In genomic region chr17:36640836-36641235, GRCh38 we compare ENCODE assay signal across 22 cellular contexts. TPM values are rescaled to one million over a fixed set of nuclear protein-coding genes. Genes with fewer than 3 reads are reported as not detected.
DNase-seq lines count a peak whose midpoint lies in the region; ATAC-seq, FAIRE-seq and TF ChIP-seq lines count a peak whose summit lies in the region.
"Had no signal": no experiment of that assay in that cellular context is flagged by ENCODE, and none has a peak within 500 bp of the region (broad histone marks: within the 10 kb centered on the region; RNA-seq: fewer than 3 reads in every experiment).

No MANE protein-coding gene starts in this region.

- DNase-seq in H1 (ENCODE audit: low read depth in 1 of 2, low spot score in 2 of 2) (no peak), mesendoderm (peak; percentile 56), trophoblast cell (no peak), NK-92 (lab: John Stamatoyannopoulos, UW; ENCODE audit: unreplicated experiment) (no peak)
- DNase-seq in activated CD8-positive, alpha-beta T cell treated with anti-CD3 and anti-CD28 coated beads, Interleukin-2, amount 10 ng/mL, durations not matched to agents 7 days and 5 days, result no peak
- DNase-seq: Caco-2; CD4-positive, CD25-positive, alpha-beta regulatory T cell; DMS 273 treated with DMSO at 0.1 percent for 48 hours; DMS79 treated with DMSO at 0.1 percent for 48 hours; HCEC 1CT; NCI-H1105; NCI-H146; NCI-H2029; NCI-H226; NCI-H510A treated with DMSO at 0.1 percent for 48 hours; NCI-H748 treated with DMSO at 0.1 percent for 48 hours; Peyer's patch; SJCRH30 had no signal

- H4K5ac ChIP-seq in H1 (ENCODE audit: insufficient read length, low read depth, low read length) (no peak overlapping the region), mesendoderm (ENCODE audit: low read length) (no peak overlapping the region)

- H2BK12ac ChIP-seq in H1 (ENCODE audit: low read depth, low read length) (no peak overlapping the region), trophoblast cell (ENCODE audit: low read length) (no peak overlapping the region)

- peaks cover 11% of the 10 kb centered on the region for H3K23me2 ChIP-seq in H1 (ENCODE audit: low read depth, low read length)

- no peak overlapping the region for H3K4me3 Mint-ChIP-seq in activated CD8-positive, alpha-beta T cell treated with anti-CD3 and anti-CD28 coated beads, Interleukin-2, amount 10 ng/mL, durations not matched to agents 7 days and 5 days
- H3K4me3 Mint-ChIP-seq: CD4-positive, CD25-positive, alpha-beta regulatory T cell; IgD-negative memory B cell had no signal

- H3K18ac ChIP-seq in H1 (ENCODE audit: extremely low read depth, low read length) (no peak overlapping the region), mesendoderm (ENCODE audit: low read length) (no peak overlapping the region), trophoblast cell (ENCODE audit: low read length) (no peak overlapping the region)

- H3K27ac ChIP-seq in HUES6 (ENCODE audit: low read depth, low read length) (no peak overlapping the region), H1 (ENCODE audit: low read depth, low read length) (no peak overlapping the region), mesendoderm (ENCODE audit: low read depth, low read length) (no peak overlapping the region), trophoblast cell (ENCODE audit: low read depth, low read length) (no peak overlapping the region)
- H3K27ac ChIP-seq: Peyer's patch, SJCRH30 had no signal

- H3K56ac ChIP-seq in H1 (replicated peaks; ENCODE audit: insufficient read length, low read depth, low read length) (no peak overlapping the region), mesendoderm (ENCODE audit: low read length) (no peak overlapping the region)

- H3K27me3 ChIP-seq in HUES6 (ENCODE audit: control insufficient read depth, insufficient read depth, low read length) (peaks cover 75% of the 10 kb centered on the region), H1 (replicated peaks in 1 of 4; ENCODE audit: control insufficient read depth in 3 of 4, extremely low read depth in 1 of 4, insufficient read depth in 3 of 4, low read length in 3 of 4) (peaks cover 19 to 47% (median 45%) of the 10 kb centered on the region in 4 experiments), mesendoderm (ENCODE audit: insufficient read depth, low read length, poor library complexity) (peaks cover 25% of the 10 kb centered on the region), trophoblast cell (ENCODE audit: insufficient read depth, low read length) (peaks cover 41% of the 10 kb centered on the region)

- H3K9me3 ChIP-seq in HUES6 (ENCODE audit: control insufficient read depth, insufficient read depth, low read depth, low read length) (no peaks in the 10 kb centered on the region), H1 (ENCODE audit: insufficient read depth in 2 of 2, low read depth in 1 of 2, low read length in 1 of 2) (no peaks in the 10 kb centered on the region), trophoblast cell (ENCODE audit: insufficient read depth, low read depth, low read length) (peaks cover 5% of the 10 kb centered on the region)
- H3K9me3 ChIP-seq: Caco-2, Peyer's patch, SJCRH30 had no signal

- no peak overlapping the region for H3K9ac ChIP-seq in HUES6 (ENCODE audit: low read length)
- no peak overlapping the region for H3K9ac ChIP-seq in H1 (replicated peaks in 1 of 4; ENCODE audit: extremely low read depth in 1 of 4, low read depth in 3 of 4, low read length in 3 of 4)
- H3K9ac ChIP-seq in mesendoderm (ENCODE audit: low read length), result no peak overlapping the region
- no peak overlapping the region for H3K9ac ChIP-seq in trophoblast cell (ENCODE audit: low read length)

- H4K91ac ChIP-seq in H1 (replicated peaks; ENCODE audit: insufficient read length, low read length) (no peak overlapping the region), trophoblast cell (ENCODE audit: low read depth, low read length) (no peak overlapping the region)

- H2AFZ ChIP-seq in H1 (ENCODE audit: low read length) (no peak overlapping the region), trophoblast cell (ENCODE audit: insufficient read depth, low read length, poor library complexity) (no peak overlapping the region)

- no peak overlapping the region for H3K27ac Mint-ChIP-seq in activated CD8-positive, alpha-beta T cell treated with anti-CD3 and anti-CD28 coated beads, Interleukin-2, amount 10 ng/mL, durations not matched to agents 7 days and 5 days
- H3K27ac Mint-ChIP-seq: CD4-positive, CD25-positive, alpha-beta regulatory T cell had no signal

- CTCF ChIA-PET in H1 (lab: Charles Lee; ENCODE audit: partially characterized antibody), result interaction anchor here (0.9 to 7.5 kb wide), 7 partner anchors 13 to 407 kb away, joined by 3 to 48 read pairs (median 6); partner anchors contain the start of gene MRM1
- CTCF ChIA-PET in activated CD8-positive, alpha-beta T cell treated with anti-CD3 and anti-CD28 coated beads, Interleukin-2, amount 10 ng/mL, durations not matched to agents 7 days and 5 days (lab: Charles Lee), result no interaction called here

- ATAC-seq in HG02885 (IDR thresholded peaks at IDR 0.05; ENCODE audit: poor library complexity, unreplicated experiment), result no peak
- no peak for ATAC-seq in activated CD8-positive, alpha-beta T cell treated with anti-CD3 and anti-CD28 coated beads, Interleukin-2, amount 10 ng/mL, durations not matched to agents 7 days and 5 days
- ATAC-seq: GM12878 had no signal

- POLR2A ChIA-PET in H1 (lab: Charles Lee; ENCODE audit: partially characterized antibody), result interaction anchor here (0.7 to 2.0 kb wide), 3 partner anchors 13 to 38 kb away, joined by 3 to 7 read pairs (median 3); no protein-coding TSS in a partner anchor
- POLR2A ChIA-PET in activated CD8-positive, alpha-beta T cell treated with anti-CD3 and anti-CD28 coated beads, Interleukin-2, amount 10 ng/mL, durations not matched to agents 7 days and 5 days (lab: Charles Lee), result no interaction called here

- H3K23ac ChIP-seq in H1 (ENCODE audit: insufficient read length) (no peak overlapping the region), mesendoderm (ENCODE audit: low read length) (no peak overlapping the region), trophoblast cell (ENCODE audit: low read length) (no peak overlapping the region)

- H2BK20ac ChIP-seq in H1 (ENCODE audit: low read length), result no peak overlapping the region

- H3K4me3 ChIP-seq in HUES6 (ENCODE audit: low read depth, low read length), result peak overlapping the region; percentile 62
- peak overlapping the region in 1 of 4 experiments; percentile 70; a peak in 2 of 8 replicates for H3K4me3 ChIP-seq in H1 (ENCODE audit: extremely low read depth in 1 of 4, insufficient read depth in 2 of 4, low read depth in 3 of 4, low read length in 4 of 4)
- no peak overlapping the region for H3K4me3 ChIP-seq in mesendoderm (ENCODE audit: low read length)
- H3K4me3 ChIP-seq in trophoblast cell (ENCODE audit: low read depth, low read length), result no peak overlapping the region
- H3K4me3 ChIP-seq: GM12878, SJCRH30 had no signal

- H2BK5ac ChIP-seq in H1 (ENCODE audit: low read depth, low read length) (no peak overlapping the region), mesendoderm (ENCODE audit: low read length) (no peak overlapping the region), trophoblast cell (ENCODE audit: low read depth, low read length, poor library complexity) (no peak overlapping the region)

- no peak overlapping the region for H4K12ac ChIP-seq in trophoblast cell (ENCODE audit: low read depth, low read length)

- H3K36me3 ChIP-seq in HUES6 (ENCODE audit: control insufficient read depth, insufficient read depth, low read length) (no peaks in the 10 kb centered on the region), H1 (ENCODE audit: control insufficient read depth in 2 of 4, insufficient read depth in 4 of 4, low read length in 3 of 4) (no peaks in the 10 kb centered on the region), mesendoderm (ENCODE audit: control insufficient read depth, insufficient read depth, low read length) (no peaks in the 10 kb centered on the region), trophoblast cell (ENCODE audit: control insufficient read depth in 1 of 2, insufficient read depth in 2 of 2, low read length in 2 of 2) (no peaks in the 10 kb centered on the region)
- H3K36me3 ChIP-seq: Peyer's patch, SJCRH30 had no signal

- TF ChIP-seq CTCF in H1 (IDR thresholded peaks at IDR 0.05; ENCODE audit: control extremely low read depth in 1 of 3, insufficient read depth in 1 of 3, low read depth in 1 of 3, low read length in 3 of 3), result no peak

- TF ChIP-seq POLR2A in H1 (IDR thresholded peaks at IDR 0.05; ENCODE audit: control extremely low read depth in 1 of 2, low read depth in 2 of 2, low read length in 2 of 2), result no peak

- H2BK120ac ChIP-seq in H1 (replicated peaks; ENCODE audit: low read depth, low read length) (no peak overlapping the region), mesendoderm (ENCODE audit: low read depth, low read length) (no peak overlapping the region), trophoblast cell (ENCODE audit: insufficient read depth, low read length, poor library complexity) (no peak overlapping the region)

- H2AK5ac ChIP-seq in H1 (ENCODE audit: low read depth, low read length) (no peak overlapping the region), mesendoderm (ENCODE audit: low read length) (no peak overlapping the region), trophoblast cell (ENCODE audit: low read length) (no peak overlapping the region)

- no peaks in the 10 kb centered on the region for H3K36me3 Mint-ChIP-seq in activated CD8-positive, alpha-beta T cell treated with anti-CD3 and anti-CD28 coated beads, Interleukin-2, amount 10 ng/mL, durations not matched to agents 7 days and 5 days (ENCODE audit: low read depth)
- H3K36me3 Mint-ChIP-seq: CD4-positive, CD25-positive, alpha-beta regulatory T cell had no signal

- peaks cover 0 to 2% of the 10 kb centered on the region in 2 experiments for H4K20me1 ChIP-seq in H1 (replicated peaks in 1 of 2; ENCODE audit: control insufficient read depth in 1 of 2, insufficient read depth in 2 of 2, low read length in 2 of 2)

- peak overlapping the region; percentile 61 to 97; a peak in 3 of 4 replicates for H3K4me2 ChIP-seq in H1 (ENCODE audit: insufficient read depth in 1 of 2, low read depth in 2 of 2, low read length in 2 of 2)
- H3K4me2 ChIP-seq in mesendoderm (ENCODE audit: low read length), result no peak overlapping the region
- H3K4me2 ChIP-seq in trophoblast cell (ENCODE audit: low read length), result no peak overlapping the region

- H3K79me1 ChIP-seq in H1 (ENCODE audit: low read depth, low read length), result no peaks in the 10 kb centered on the region
- no peaks in the 10 kb centered on the region for H3K79me1 ChIP-seq in mesendoderm (ENCODE audit: low read length)
- no peaks in the 10 kb centered on the region for H3K79me1 ChIP-seq in trophoblast cell (ENCODE audit: low read length)

- H2BK15ac ChIP-seq in H1 (ENCODE audit: low read length) (no peak overlapping the region), mesendoderm (replicated peaks; ENCODE audit: low read depth) (no peak overlapping the region)

- TF ChIP-seq EP300 in H1 (IDR thresholded peaks at IDR 0.05; ENCODE audit: borderline replicate concordance in 1 of 2, low read depth in 2 of 2, low read length in 2 of 2), result no peak

- no peaks in the 10 kb centered on the region for H3K79me2 ChIP-seq in H1 (ENCODE audit: control insufficient read depth in 1 of 2, insufficient read depth in 2 of 2, low read length in 2 of 2)
- no peaks in the 10 kb centered on the region for H3K79me2 ChIP-seq in mesendoderm (ENCODE audit: control insufficient read depth, insufficient read depth, low read length)
- no peaks in the 10 kb centered on the region for H3K79me2 ChIP-seq in trophoblast cell (ENCODE audit: control insufficient read depth, insufficient read depth, low read length, poor library complexity)

- TF ChIP-seq RAD21 in H1 (IDR thresholded peaks at IDR 0.05 in 1 of 2, conservative IDR thresholded peaks at IDR 0.05 in 1 of 2; ENCODE audit: low read depth in 2 of 2, low read length in 2 of 2), result no peak

- no peak overlapping the region for H3K14ac ChIP-seq in H1 (ENCODE audit: insufficient read length)
- H3K14ac ChIP-seq in trophoblast cell (ENCODE audit: low read length), result no peak overlapping the region

- peaks cover 19% of the 10 kb centered on the region for H3K4me1 Mint-ChIP-seq in activated CD8-positive, alpha-beta T cell treated with anti-CD3 and anti-CD28 coated beads, Interleukin-2, amount 10 ng/mL, durations not matched to agents 7 days and 5 days (ENCODE audit: low read depth)

- WGBS in H1 (ENCODE audit: extremely low coverage in 1 of 2, insufficient coverage in 1 of 2, insufficient read length in 1 of 2, insufficient replicate concordance in 2 of 2, low coverage in 1 of 2, low lambda C conversion rate in 2 of 2, missing lambda C conversion rate in 1 of 2), 2 experiments, result 45% methylated on average over 10 of the region's 10 CpGs; no CpG with 5 or more reads in 1 of the 2 experiments
- WGBS in mesendoderm (ENCODE audit: extremely low coverage, insufficient coverage, low lambda C conversion rate), result no CpG with 5 or more reads among the region's 10 CpGs
- no CpG with 5 or more reads among the region's 10 CpGs for WGBS in trophoblast cell (ENCODE audit: extremely low coverage, insufficient coverage, insufficient read length)

- H3K4ac ChIP-seq in H1 (replicated peaks; ENCODE audit: insufficient read length, low read depth, low read length), result no peak overlapping the region
- no peak overlapping the region for H3K4ac ChIP-seq in mesendoderm (ENCODE audit: low read depth, low read length)
- H3K4ac ChIP-seq in trophoblast cell (ENCODE audit: low read depth, low read length), result no peak overlapping the region

- H3K4me1 ChIP-seq in HUES6 (ENCODE audit: control insufficient read depth, insufficient read depth, low read length), result peaks cover 7% of the 10 kb centered on the region
- peaks cover 0 to 6% (median 2%) of the 10 kb centered on the region in 4 experiments; a peak in 6 of 7 replicates for H3K4me1 ChIP-seq in H1 (replicated peaks in 1 of 4; ENCODE audit: control insufficient read depth in 3 of 4, insufficient read depth in 4 of 4, low read length in 3 of 4)
- H3K4me1 ChIP-seq in mesendoderm (ENCODE audit: control insufficient read depth, low read depth, low read length), result no peaks in the 10 kb centered on the region
- H3K4me1 ChIP-seq in trophoblast cell (ENCODE audit: control insufficient read depth in 1 of 2, insufficient read depth in 2 of 2, low read length in 2 of 2), result peaks cover 5 to 10% of the 10 kb centered on the region in 2 experiments
- H3K4me1 ChIP-seq: SJCRH30 had no signal

- no peak for FAIRE-seq in H1 (lab: Jason Lieb, UNC)
- FAIRE-seq: GM12878 had no signal

- H4K8ac ChIP-seq in H1 (ENCODE audit: extremely low read depth, insufficient read depth, low read length) (no peak overlapping the region), mesendoderm (ENCODE audit: low read depth, low read length) (no peak overlapping the region), trophoblast cell (ENCODE audit: low read depth, low read length) (no peak overlapping the region)

- H3K9me3 Mint-ChIP-seq in activated CD8-positive, alpha-beta T cell treated with anti-CD3 and anti-CD28 coated beads, Interleukin-2, amount 10 ng/mL, durations not matched to agents 7 days and 5 days (ENCODE audit: insufficient read depth), result no peaks in the 10 kb centered on the region
- H3K9me3 Mint-ChIP-seq: IgD-negative memory B cell had no signal

- H3K27me3 Mint-ChIP-seq in activated CD8-positive, alpha-beta T cell treated with anti-CD3 and anti-CD28 coated beads, Interleukin-2, amount 10 ng/mL, durations not matched to agents 7 days and 5 days (ENCODE audit: low read depth), result peaks cover 66% of the 10 kb centered on the region

RNA-seq across cellular contexts. Expression of gene MRM1, which starts 39.5 kb away (rescaled TPM):
- total RNA-seq in H1 (2021; fragmentation: NEBNext Ultra II Directional; extraction: Animal tissue kit (Norgen Biotek cat#: 25700)), result 11.2 and 11.7 TPM in 2 replicates
- 9.9 and 15.1 TPM in 2 replicates for polyA plus RNA-seq in H1 (2011; rRNA removed)
- polyA plus RNA-seq in H1 (2011; cell fraction: cytosol; rRNA removed), result 12.8 TPM
- polyA plus RNA-seq in H1 (2011; cell fraction: nucleus; rRNA removed), result 16.9 TPM
- 6.4 to 10.6 TPM (median 9.8 TPM) in 4 replicates for polyA plus RNA-seq in H1 (2012, experiment 1 of 2)
- 7.2 TPM for polyA plus RNA-seq in H1 (2012, experiment 2 of 2)
- polyA plus RNA-seq in H1 (2013, experiment 1 of 2), result 5.2 TPM
- 4.4 TPM for polyA plus RNA-seq in H1 (2013, experiment 2 of 2)
- 2.0 and 3.7 TPM in 2 replicates for polyA minus RNA-seq in H1 (2011; rRNA and poly(A)+ RNA removed)
- polyA minus RNA-seq in H1 (2011; cell fraction: cytosol; rRNA and poly(A)+ RNA removed), result 7.6 TPM
- 9.8 TPM for polyA minus RNA-seq in H1 (2011; cell fraction: nucleus; rRNA and poly(A)+ RNA removed)
- 4.0 TPM for polyA plus RNA-seq in mesendoderm (2013, experiment 1 of 2)
- polyA plus RNA-seq in mesendoderm (2013, experiment 2 of 2), result 4.0 TPM
- polyA plus RNA-seq in trophoblast cell (2013), result 0.86 and 1.1 TPM in 2 replicates
- 10 to 100 TPM; 10.7 to 13.1 TPM for total RNA-seq in activated CD8-positive, alpha-beta T cell treated with anti-CD3 and anti-CD28 coated beads, Interleukin-2, amount 10 ng/mL, durations not matched to agents 7 days and 5 days

RNA-seq across cellular contexts. Expression of gene DHRS11, which starts 49.2 kb away (rescaled TPM):
- 25.1 and 29.5 TPM in 2 replicates for total RNA-seq in H1 (2021; fragmentation: NEBNext Ultra II Directional; extraction: Animal tissue kit (Norgen Biotek cat#: 25700))
- 63.3 and 76.9 TPM in 2 replicates for polyA plus RNA-seq in H1 (2011; rRNA removed)
- polyA plus RNA-seq in H1 (2011; cell fraction: cytosol; rRNA removed), result 70.7 TPM
- 88.3 TPM for polyA plus RNA-seq in H1 (2011; cell fraction: nucleus; rRNA removed)
- 39.9 to 47.2 TPM (median 45.3 TPM) in 4 replicates for polyA plus RNA-seq in H1 (2012, experiment 1 of 2)
- polyA plus RNA-seq in H1 (2012, experiment 2 of 2), result 43.6 TPM
- polyA plus RNA-seq in H1 (2013, experiment 1 of 2), result 27.8 TPM
- 25.4 TPM for polyA plus RNA-seq in H1 (2013, experiment 2 of 2)
- polyA minus RNA-seq in H1 (2011; rRNA and poly(A)+ RNA removed), result 60.4 TPM in 2 replicates
- 28.9 TPM for polyA minus RNA-seq in H1 (2011; cell fraction: cytosol; rRNA and poly(A)+ RNA removed)
- 26.5 TPM for polyA minus RNA-seq in H1 (2011; cell fraction: nucleus; rRNA and poly(A)+ RNA removed)
- 15.6 TPM for polyA plus RNA-seq in mesendoderm (2013, experiment 1 of 2)
- polyA plus RNA-seq in mesendoderm (2013, experiment 2 of 2), result 14.9 TPM
- 5.6 and 5.7 TPM in 2 replicates for polyA plus RNA-seq in trophoblast cell (2013)
- total RNA-seq in activated CD8-positive, alpha-beta T cell treated with anti-CD3 and anti-CD28 coated beads, Interleukin-2, amount 10 ng/mL, durations not matched to agents 7 days and 5 days, result 1 to 10 TPM; 4.7 to 5.0 TPM

Comparison
In these comparisons a context has a peak if more than half of its experiments do, and no peak if none do; other contexts are left out.
1. H3K4me2 ChIP-seq: peak in H1 (2 of 2); none in mesendoderm (single experiment) and trophoblast cell (single experiment).